Comparison of ENCODE assay signal across 30 cellular contexts in genomic region chr14:103443106-103443505, GRCh38. TPM values are rescaled to one million over a fixed set of nuclear protein-coding genes. Genes with fewer than 3 reads are reported as not detected.
DNase-seq lines count a peak whose midpoint lies in the region; ATAC-seq and TF ChIP-seq lines count a peak whose summit lies in the region.
"Had no signal": no experiment of that assay in that cellular context is flagged by ENCODE, and none has a peak within 500 bp of the region (broad histone marks: within the 10 kb centered on the region; RNA-seq: fewer than 3 reads in every experiment).

No MANE protein-coding gene starts in this region.

- H3K27ac Mint-ChIP-seq in IgD-negative memory B cell: peak overlapping the region in 2 of 3 donors; percentile 6 to 93
- peak overlapping the region; percentile 49 for H3K27ac Mint-ChIP-seq in stimulated activated effector memory CD8-positive, alpha-beta T cell treated with anti-CD3 and anti-CD28 coated beads, Interleukin-12 subunit alpha, Interleukin-12 subunit beta, amount 100 ng/mL, for 72 hours
- H3K27ac Mint-ChIP-seq: activated CD8-positive, alpha-beta T cell treated with anti-CD3 and anti-CD28 coated beads for 36 hours; activated T-helper 1 cell treated with anti-CD3 and anti-CD28 coated beads, Interleukin-12 subunit alpha, Interleukin-12 subunit beta, Interleukin-2, Interleukin-4 antibody, amounts not matched to agents 30 ng/mL and 10 ng/mL and 1 ng/mL, durations not matched to agents 14 hours and 24 hours and 36 hours; type B pancreatic cell had no signal

- DNase-seq in adipocyte (ENCODE audit: low read depth) (peak; percentile 33), GM19238 (ENCODE audit: insufficient read length, low spot score) (no peak)
- no peak for DNase-seq in stimulated activated effector memory CD8-positive, alpha-beta T cell treated with anti-CD3 and anti-CD28 coated beads, Interleukin-12 subunit alpha, Interleukin-12 subunit beta, amount 100 ng/mL, for 72 hours (ENCODE audit: low spot score in 2 of 2)
- DNase-seq: activated CD8-positive, alpha-beta memory T cell treated with anti-CD3 and anti-CD28 coated beads, Interleukin-2, amount 50 U/mL, for 48 hours; activated CD8-positive, alpha-beta T cell treated with anti-CD3 and anti-CD28 coated beads for 36 hours; activated naive CD4-positive, alpha-beta T cell treated with Interleukin-2 at 50 U/mL for 16 hours; body of pancreas; C1 segment of cervical spinal cord; Calu3; cerebellar nuclear complex; DMS79 treated with DMSO at 0.1 percent for 48 hours; foreskin melanocyte; GF-D8; MM.1S; naive thymus-derived CD4-positive, alpha-beta T cell; NCI-H146; NCI-H226; nucleus accumbens; SK-N-SH; stimulated activated CD4-positive, alpha-beta T cell treated with anti-CD3 and anti-CD28 coated beads, Interleukin-15, amount 100 ng/mL, for 24 hours; stimulated activated CD4-positive, alpha-beta T cell treated with anti-CD3 and anti-CD28 coated beads, Interleukin-4, amount 100 ng/mL, for 4 hours; T-helper 2 cell had no signal

- peak overlapping the region; percentile 60 for H3K4me2 ChIP-seq in OCI-LY3 (ENCODE audit: low read length)
- H3K4me2 ChIP-seq: KMS-11, SK-N-SH had no signal

- no peak overlapping the region for H2AFZ ChIP-seq in OCI-LY3 (ENCODE audit: low read depth, low read length)

- H3K9me3 Mint-ChIP-seq in IgD-negative memory B cell: no peaks in the 10 kb centered on the region
- H3K9me3 Mint-ChIP-seq in stimulated activated effector memory CD8-positive, alpha-beta T cell treated with anti-CD3 and anti-CD28 coated beads, Interleukin-12 subunit alpha, Interleukin-12 subunit beta, amount 100 ng/mL, for 72 hours: no peaks in the 10 kb centered on the region
- H3K9me3 Mint-ChIP-seq: activated CD8-positive, alpha-beta T cell treated with anti-CD3 and anti-CD28 coated beads for 36 hours; activated T-helper 1 cell treated with anti-CD3 and anti-CD28 coated beads, Interleukin-12 subunit alpha, Interleukin-12 subunit beta, Interleukin-2, Interleukin-4 antibody, amounts not matched to agents 30 ng/mL and 10 ng/mL and 1 ng/mL, durations not matched to agents 14 hours and 24 hours and 36 hours; naive thymus-derived CD4-positive, alpha-beta T cell; type B pancreatic cell had no signal

- H3K4me3 Mint-ChIP-seq in IgD-negative memory B cell: no peak overlapping the region
- no peak overlapping the region for H3K4me3 Mint-ChIP-seq in stimulated activated effector memory CD8-positive, alpha-beta T cell treated with anti-CD3 and anti-CD28 coated beads, Interleukin-12 subunit alpha, Interleukin-12 subunit beta, amount 100 ng/mL, for 72 hours
- H3K4me3 Mint-ChIP-seq: activated CD8-positive, alpha-beta T cell treated with anti-CD3 and anti-CD28 coated beads for 36 hours; activated T-helper 1 cell treated with anti-CD3 and anti-CD28 coated beads, Interleukin-12 subunit alpha, Interleukin-12 subunit beta, Interleukin-2, Interleukin-4 antibody, amounts not matched to agents 30 ng/mL and 10 ng/mL and 1 ng/mL, durations not matched to agents 14 hours and 24 hours and 36 hours; naive thymus-derived CD4-positive, alpha-beta T cell; type B pancreatic cell had no signal

- H3K4me1 ChIP-seq in OCI-LY3 (ENCODE audit: low read length) (peaks cover 31% of the 10 kb centered on the region), adipocyte (ENCODE audit: control insufficient read depth, insufficient read depth, low read length) (peaks cover 25% of the 10 kb centered on the region)

- H3K36me3 Mint-ChIP-seq in IgD-negative memory B cell: no peaks in the 10 kb centered on the region
- peaks cover 46% of the 10 kb centered on the region for H3K36me3 Mint-ChIP-seq in stimulated activated effector memory CD8-positive, alpha-beta T cell treated with anti-CD3 and anti-CD28 coated beads, Interleukin-12 subunit alpha, Interleukin-12 subunit beta, amount 100 ng/mL, for 72 hours

- H3K36me3 ChIP-seq in OCI-LY3 (replicated peaks; ENCODE audit: low read depth, low read length) (peaks cover 6% of the 10 kb centered on the region), adipocyte (ENCODE audit: control insufficient read depth, insufficient read depth, low read length, severe bottlenecking) (peaks cover 9% of the 10 kb centered on the region)

- H4K20me1 ChIP-seq in OCI-LY3 (ENCODE audit: insufficient read depth, low read length): peaks cover 35% of the 10 kb centered on the region

- no peaks in the 10 kb centered on the region for H3K27me3 ChIP-seq in OCI-LY3 (ENCODE audit: low read depth, low read length)
- no peaks in the 10 kb centered on the region for H3K27me3 ChIP-seq in adipocyte (replicated peaks; ENCODE audit: control insufficient read depth, insufficient read depth, low read length)
- H3K27me3 ChIP-seq: body of pancreas had no signal

- H3K27ac ChIP-seq in OCI-LY3 (ENCODE audit: low read length): peak overlapping the region; percentile 72
- H3K27ac ChIP-seq: KMS-11, RWPE1 had no signal

- H3K9me3 ChIP-seq in OCI-LY3 (ENCODE audit: insufficient read depth, low read length) (no peaks in the 10 kb centered on the region), adipocyte (ENCODE audit: control insufficient read depth, low read length) (no peaks in the 10 kb centered on the region)
- H3K9me3 ChIP-seq: body of pancreas, SK-N-SH had no signal

- H3K4me3 ChIP-seq in OCI-LY3 (ENCODE audit: low read length) (peak overlapping the region; percentile 56), adipocyte (ENCODE audit: low read length) (no peak overlapping the region)
- H3K4me3 ChIP-seq: body of pancreas had no signal

- ATAC-seq in stimulated activated effector memory CD8-positive, alpha-beta T cell treated with anti-CD3 and anti-CD28 coated beads, Interleukin-12 subunit alpha, Interleukin-12 subunit beta, amount 100 ng/mL, for 72 hours: no peak
- ATAC-seq in GM19452 (IDR thresholded peaks at IDR 0.05; ENCODE audit: unreplicated experiment) (no peak), GM21717 (IDR thresholded peaks at IDR 0.05; ENCODE audit: unreplicated experiment) (no peak)
- ATAC-seq: activated CD8-positive, alpha-beta T cell treated with anti-CD3 and anti-CD28 coated beads for 36 hours; body of pancreas; naive thymus-derived CD4-positive, alpha-beta T cell had no signal

- H3K9ac ChIP-seq in OCI-LY3 (ENCODE audit: low read length): peak overlapping the region; percentile 8; the same call in 1 of the 2 replicates
- no peak overlapping the region for H3K9ac ChIP-seq in adipocyte (ENCODE audit: low read length)
- H3K9ac ChIP-seq: KMS-11, SK-N-SH had no signal

- peaks cover 46% of the 10 kb centered on the region for H3K79me2 ChIP-seq in OCI-LY3 (ENCODE audit: low read length)

- H3K27me3 Mint-ChIP-seq in IgD-negative memory B cell: no peaks in the 10 kb centered on the region
- H3K27me3 Mint-ChIP-seq: activated CD8-positive, alpha-beta T cell treated with anti-CD3 and anti-CD28 coated beads for 36 hours; naive thymus-derived CD4-positive, alpha-beta T cell; type B pancreatic cell had no signal

- peaks cover 14 to 30% (median 23%) of the 10 kb centered on the region in 3 donors for H3K4me1 Mint-ChIP-seq in IgD-negative memory B cell
- H3K4me1 Mint-ChIP-seq in stimulated activated effector memory CD8-positive, alpha-beta T cell treated with anti-CD3 and anti-CD28 coated beads, Interleukin-12 subunit alpha, Interleukin-12 subunit beta, amount 100 ng/mL, for 72 hours: peaks cover 46% of the 10 kb centered on the region

- no peak for TF ChIP-seq CTCF in OCI-LY3 (IDR thresholded peaks at IDR 0.05; ENCODE audit: low read depth, low read length)

RNA-seq across cellular contexts. Expression of gene MARK3, which starts 57.9 kb away (rescaled TPM):
- 40.3 TPM for polyA plus RNA-seq in IgD-negative memory B cell
